ENCODE assay signal across 14 cellular contexts in genomic region chr4:142701017-142701416, GRCh38.
DNase-seq lines count a peak whose midpoint lies in the region; ATAC-seq lines count a peak whose summit lies in the region.
"Had no signal": no experiment of that assay in that cellular context is flagged by ENCODE, and none has a peak within 500 bp of the region (broad histone marks: within the 10 kb centered on the region; RNA-seq: fewer than 3 reads in every experiment).

No MANE protein-coding gene starts in this region.

- CTCF ChIA-PET in activated CD4-positive, alpha-beta T cell treated with anti-CD3 and anti-CD28 coated beads, Interleukin-2, amount 10 ng/mL, durations not matched to agents 7 days and 5 days (lab: Charles Lee): no interaction called here
- CTCF ChIA-PET in CD4-positive, alpha-beta memory T cell (lab: Charles Lee; ENCODE audit: partially characterized antibody): interaction anchor here (0.9 kb wide), 1 partner anchor 84 kb away, joined by 3 read pairs; no protein-coding TSS in a partner anchor
- CTCF ChIA-PET in activated CD4-positive, alpha-beta memory T cell treated with anti-CD3 and anti-CD28 coated beads for 36 hours (lab: Charles Lee): no interaction called here

- H3K36me3 Mint-ChIP-seq in activated CD4-positive, alpha-beta T cell treated with anti-CD3 and anti-CD28 coated beads, Interleukin-2, amount 10 ng/mL, durations not matched to agents 7 days and 5 days (ENCODE audit: low read depth): peaks cover 28% of the 10 kb centered on the region
- H3K36me3 Mint-ChIP-seq in CD4-positive, alpha-beta memory T cell: peaks cover 12 to 17% of the 10 kb centered on the region in 2 donors
- no peaks in the 10 kb centered on the region for H3K36me3 Mint-ChIP-seq in activated CD4-positive, alpha-beta memory T cell treated with anti-CD3 and anti-CD28 coated beads for 36 hours
- no peaks in the 10 kb centered on the region for H3K36me3 Mint-ChIP-seq in activated naive CD8-positive, alpha-beta T cell treated with anti-CD3 and anti-CD28 coated beads, Interleukin-2, amount 50 U/mL, for 24 hours (ENCODE audit: low read depth)

- DNase-seq in activated CD4-positive, alpha-beta T cell treated with anti-CD3 and anti-CD28 coated beads, Interleukin-2, amount 10 ng/mL, durations not matched to agents 7 days and 5 days: no peak
- no peak for DNase-seq in activated CD4-positive, alpha-beta T cell treated with anti-CD3 and anti-CD28 coated beads, Interleukin-2, amount 50 U/mL, for 48 hours
- DNase-seq in CD4-positive, alpha-beta memory T cell: peak in 1 of 5 donors; percentile 12
- DNase-seq in activated CD4-positive, alpha-beta memory T cell treated with anti-CD3 and anti-CD28 coated beads for 36 hours: no peak
- DNase-seq in activated naive CD8-positive, alpha-beta T cell treated with anti-CD3 and anti-CD28 coated beads, Interleukin-2, amount 50 U/mL, for 24 hours: no peak
- DNase-seq in germinal center (ENCODE audit: low spot score): no peak
- no peak for DNase-seq in hypothalamus (lab: John Stamatoyannopoulos, UW)
- DNase-seq: COR-L47, IMR-90, NCI-H1105, NCI-H1694, NCI-H524 had no signal

- H3K36me3 ChIP-seq in CD4-positive, alpha-beta memory T cell (ENCODE audit: insufficient read depth, low read length): no peaks in the 10 kb centered on the region
- H3K36me3 ChIP-seq: BLaER1 had no signal

- intact Hi-C loops in CD4-positive, alpha-beta memory T cell (cut with micrococcal nuclease): loop anchor here (2.0 to 5.0 kb wide), 4 partner anchors 14 to 349 kb away; no protein-coding TSS in a partner anchor
- intact Hi-C loops in activated CD4-positive, alpha-beta memory T cell treated with anti-CD3 and anti-CD28 coated beads for 36 hours (cut with micrococcal nuclease): loop anchor here (1.0 kb wide), 1 partner anchor 10 kb away; no protein-coding TSS in a partner anchor

- H3K27me3 Mint-ChIP-seq in activated CD4-positive, alpha-beta T cell treated with anti-CD3 and anti-CD28 coated beads, Interleukin-2, amount 10 ng/mL, durations not matched to agents 7 days and 5 days: no peaks in the 10 kb centered on the region
- H3K27me3 Mint-ChIP-seq in CD4-positive, alpha-beta memory T cell: no peaks in the 10 kb centered on the region
- no peaks in the 10 kb centered on the region for H3K27me3 Mint-ChIP-seq in activated CD4-positive, alpha-beta memory T cell treated with anti-CD3 and anti-CD28 coated beads for 36 hours
- no peaks in the 10 kb centered on the region for H3K27me3 Mint-ChIP-seq in activated naive CD8-positive, alpha-beta T cell treated with anti-CD3 and anti-CD28 coated beads, Interleukin-2, amount 50 U/mL, for 24 hours

- peak overlapping the region; percentile 95 for H3K27ac Mint-ChIP-seq in activated CD4-positive, alpha-beta T cell treated with anti-CD3 and anti-CD28 coated beads, Interleukin-2, amount 10 ng/mL, durations not matched to agents 7 days and 5 days
- peak overlapping the region in 6 of 7 donors; percentile 83 to 94 (median 92) for H3K27ac Mint-ChIP-seq in CD4-positive, alpha-beta memory T cell
- H3K27ac Mint-ChIP-seq in activated CD4-positive, alpha-beta memory T cell treated with anti-CD3 and anti-CD28 coated beads for 36 hours: peak overlapping the region; percentile 76
- H3K27ac Mint-ChIP-seq in activated naive CD8-positive, alpha-beta T cell treated with anti-CD3 and anti-CD28 coated beads, Interleukin-2, amount 50 U/mL, for 24 hours: peak overlapping the region; percentile 74

- H3K4me3 ChIP-seq in CD4-positive, alpha-beta memory T cell (ENCODE audit: low read length in 2 of 2): no peak overlapping the region
- H3K4me3 ChIP-seq: BLaER1 had no signal

- H3K4me3 Mint-ChIP-seq in activated CD4-positive, alpha-beta T cell treated with anti-CD3 and anti-CD28 coated beads, Interleukin-2, amount 10 ng/mL, durations not matched to agents 7 days and 5 days: no peak overlapping the region
- peak overlapping the region in 7 of 8 donors; percentile 40 to 81 (median 71) for H3K4me3 Mint-ChIP-seq in CD4-positive, alpha-beta memory T cell
- no peak overlapping the region for H3K4me3 Mint-ChIP-seq in activated CD4-positive, alpha-beta memory T cell treated with anti-CD3 and anti-CD28 coated beads for 36 hours
- no peak overlapping the region for H3K4me3 Mint-ChIP-seq in activated naive CD8-positive, alpha-beta T cell treated with anti-CD3 and anti-CD28 coated beads, Interleukin-2, amount 50 U/mL, for 24 hours

- H3K27me3 ChIP-seq in CD4-positive, alpha-beta memory T cell (ENCODE audit: insufficient read depth, low read length): no peaks in the 10 kb centered on the region
- H3K27me3 ChIP-seq: BLaER1 had no signal

- H3K4me1 Mint-ChIP-seq in activated CD4-positive, alpha-beta T cell treated with anti-CD3 and anti-CD28 coated beads, Interleukin-2, amount 10 ng/mL, durations not matched to agents 7 days and 5 days: peaks cover 64% of the 10 kb centered on the region
- peaks cover 54 to 60% (median 56%) of the 10 kb centered on the region in 4 donors for H3K4me1 Mint-ChIP-seq in CD4-positive, alpha-beta memory T cell
- H3K4me1 Mint-ChIP-seq in activated CD4-positive, alpha-beta memory T cell treated with anti-CD3 and anti-CD28 coated beads for 36 hours (ENCODE audit: low read depth): peaks cover 60% of the 10 kb centered on the region
- peaks cover 52% of the 10 kb centered on the region for H3K4me1 Mint-ChIP-seq in activated naive CD8-positive, alpha-beta T cell treated with anti-CD3 and anti-CD28 coated beads, Interleukin-2, amount 50 U/mL, for 24 hours

- POLR2A ChIA-PET in activated CD4-positive, alpha-beta T cell treated with anti-CD3 and anti-CD28 coated beads, Interleukin-2, amount 10 ng/mL, durations not matched to agents 7 days and 5 days (lab: Charles Lee): no interaction called here
- POLR2A ChIA-PET in CD4-positive, alpha-beta memory T cell (lab: Charles Lee; ENCODE audit: partially characterized antibody): interaction anchor here (1.3 to 9.8 kb wide), 7 partner anchors 8 to 346 kb away, joined by 3 to 166 read pairs (median 28); no protein-coding TSS in a partner anchor
- POLR2A ChIA-PET in activated CD4-positive, alpha-beta memory T cell treated with anti-CD3 and anti-CD28 coated beads for 36 hours (lab: Charles Lee): no interaction called here

- H3K4me1 ChIP-seq in CD4-positive, alpha-beta memory T cell (ENCODE audit: insufficient read depth, low read length): peaks cover 99% of the 10 kb centered on the region

- ATAC-seq in activated naive CD8-positive, alpha-beta T cell treated with anti-CD3 and anti-CD28 coated beads, Interleukin-2, amount 50 U/mL, for 24 hours: no peak
- ATAC-seq in HG03460 (IDR thresholded peaks at IDR 0.05; ENCODE audit: unreplicated experiment): no peak

- no peaks in the 10 kb centered on the region for H3K9me3 ChIP-seq in CD4-positive, alpha-beta memory T cell (ENCODE audit: control insufficient read depth in 1 of 2, low read length in 2 of 2)
- H3K9me3 ChIP-seq: BLaER1 had no signal

- peaks cover 7% of the 10 kb centered on the region for H3K9me3 Mint-ChIP-seq in activated CD4-positive, alpha-beta T cell treated with anti-CD3 and anti-CD28 coated beads, Interleukin-2, amount 10 ng/mL, durations not matched to agents 7 days and 5 days
- peaks cover 0 to 6% (median 3%) of the 10 kb centered on the region in 8 donors for H3K9me3 Mint-ChIP-seq in CD4-positive, alpha-beta memory T cell
- no peaks in the 10 kb centered on the region for H3K9me3 Mint-ChIP-seq in activated CD4-positive, alpha-beta memory T cell treated with anti-CD3 and anti-CD28 coated beads for 36 hours
- no peaks in the 10 kb centered on the region for H3K9me3 Mint-ChIP-seq in activated naive CD8-positive, alpha-beta T cell treated with anti-CD3 and anti-CD28 coated beads, Interleukin-2, amount 50 U/mL, for 24 hours

- peak overlapping the region; percentile 10 for H3K27ac ChIP-seq in CD4-positive, alpha-beta memory T cell (ENCODE audit: low read depth, low read length)
- H3K27ac ChIP-seq: BLaER1 had no signal

Comparison
In these comparisons a context has a peak if more than half of its experiments do, and no peak if none do; other contexts are left out.
1. H3K4me3 Mint-ChIP-seq: peak in CD4-positive, alpha-beta memory T cell (7 of 8); none in activated CD4-positive, alpha-beta T cell treated with anti-CD3 and anti-CD28 coated beads, Interleukin-2, amount 10 ng/mL, durations not matched to agents 7 days and 5 days (single experiment), activated CD4-positive, alpha-beta memory T cell treated with anti-CD3 and anti-CD28 coated beads for 36 hours (single experiment) and activated naive CD8-positive, alpha-beta T cell treated with anti-CD3 and anti-CD28 coated beads, Interleukin-2, amount 50 U/mL, for 24 hours (single experiment).
2. Peak in every context shown above with its lines, with median percentiles within 50 percentile points of each other: H3K27ac Mint-ChIP-seq.